In genomic region chr12:46153267-46153872, GRCh38 we compare ENCODE assay signal across 8 cellular contexts.
DNase-seq lines count a peak whose midpoint lies in the region; TF ChIP-seq lines count a peak whose summit lies in the region.

No MANE protein-coding gene starts in this region.

- H4K20me1 ChIP-seq in neural progenitor cell (ENCODE audit: low read depth) = no peaks in the 10 kb centered on the region

- no peak overlapping the region for H3K4me3 ChIP-seq in cardiac muscle cell
- no peak overlapping the region for H3K4me3 ChIP-seq in neural progenitor cell

- TF ChIP-seq CTCF in cardiac muscle cell (IDR thresholded peaks at IDR 0.05; ENCODE audit: low read depth, low read length) (peak; percentile 74), neural progenitor cell (IDR thresholded peaks at IDR 0.05) (peak; percentile 73)

- H3K9me3 ChIP-seq in cardiac muscle cell (ENCODE audit: low read depth) (no peaks in the 10 kb centered on the region), neural progenitor cell (ENCODE audit: low read depth) (no peaks in the 10 kb centered on the region)

- H3K79me2 ChIP-seq in neural progenitor cell (ENCODE audit: low read depth) = no peaks in the 10 kb centered on the region

- no peak overlapping the region for H3K4me3 Mint-ChIP-seq in neural progenitor cell

- H3K36me3 ChIP-seq in cardiac muscle cell = no peaks in the 10 kb centered on the region
- no peaks in the 10 kb centered on the region for H3K36me3 ChIP-seq in neural progenitor cell

- intact Hi-C loops in cardiac septum (cut with DNase I) = no loop called here

- H3K9ac ChIP-seq in neural progenitor cell = no peak overlapping the region

- no peak overlapping the region for H3K27ac Mint-ChIP-seq in neural progenitor cell

- no peaks in the 10 kb centered on the region for H3K27me3 Mint-ChIP-seq in neural progenitor cell (ENCODE audit: insufficient read depth, low read depth)

- no peak overlapping the region for H2AFZ ChIP-seq in neural progenitor cell (replicated peaks)

- peaks cover 11% of the 10 kb centered on the region for H3K9me3 Mint-ChIP-seq in neural progenitor cell

- peak overlapping the region; percentile 64 for H3K27ac ChIP-seq in cardiac muscle cell
- H3K27ac ChIP-seq in neural progenitor cell = no peak overlapping the region

- H3K27me3 ChIP-seq in cardiac muscle cell = no peaks in the 10 kb centered on the region
- H3K27me3 ChIP-seq in neural progenitor cell = no peaks in the 10 kb centered on the region

- H3K4me1 Mint-ChIP-seq in neural progenitor cell = peaks cover 12% of the 10 kb centered on the region

- no peaks in the 10 kb centered on the region for H3F3A ChIP-seq in neural progenitor cell (ENCODE audit: low read depth)

- peak; percentile 28 to 62 for DNase-seq in cardiac muscle cell (ENCODE audit: low read depth in 1 of 2, low spot score in 1 of 2)
- no peak for DNase-seq in cardiac septum (ENCODE audit: low spot score)
- DNase-seq in NCI-H69 (lab: John Stamatoyannopoulos, UW) = peak; percentile 76
- peak; percentile 54 for DNase-seq in dermis blood vessel endothelial cell
- peak; percentile 20 for DNase-seq in neural progenitor cell (ENCODE audit: low spot score)
- DNase-seq in iPS-NIHi7 (ENCODE audit: extremely low spot score) = no peak
- DNase-seq in HuH-7 (ENCODE audit: low spot score) = no peak
- no peak for DNase-seq in activated effector memory CD4-positive, alpha-beta T cell treated with Interleukin-2 at 50 U/mL for 16 hours

- H3K36me3 Mint-ChIP-seq in neural progenitor cell = no peaks in the 10 kb centered on the region

- H3K4me1 ChIP-seq in cardiac muscle cell (ENCODE audit: low read depth) (peaks cover 9% of the 10 kb centered on the region), neural progenitor cell (peaks cover 13% of the 10 kb centered on the region)

- no peak overlapping the region for H3K4me2 ChIP-seq in neural progenitor cell

Comparison
In these comparisons a context has a peak if more than half of its experiments do, and no peak if none do; other contexts are left out.
1. DNase-seq: peak in cardiac muscle cell (2 of 2), NCI-H69 (single experiment), dermis blood vessel endothelial cell (single experiment) and neural progenitor cell (single experiment); none in cardiac septum (single experiment), iPS-NIHi7 (single experiment), HuH-7 (single experiment) and activated effector memory CD4-positive, alpha-beta T cell treated with Interleukin-2 at 50 U/mL for 16 hours (single experiment).